ENCODE assay signal across 28 cellular contexts in the genomic region with DNA sequence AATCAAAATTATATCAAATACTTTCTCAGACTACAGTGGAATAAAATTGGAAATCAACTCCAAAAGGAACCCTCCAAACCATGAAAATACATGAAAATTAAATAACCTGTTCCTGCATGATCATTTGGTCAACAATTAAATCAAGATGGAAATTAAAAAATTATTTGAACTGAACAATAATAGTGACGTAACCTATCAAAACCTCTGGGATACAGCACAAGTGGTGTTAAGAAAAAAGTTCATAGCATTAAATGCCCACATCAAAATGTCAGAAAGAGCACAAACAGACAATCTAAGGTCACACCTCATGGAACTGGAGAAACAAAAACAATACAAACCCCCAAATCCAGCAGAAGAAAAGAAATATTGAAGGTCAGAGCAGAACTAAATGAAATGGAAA.
"Had no signal": no experiment of that assay in that cellular context is flagged by ENCODE, and none has a peak within 500 bp of the region (broad histone marks: within the 10 kb centered on the region; RNA-seq: fewer than 3 reads in every experiment).

No MANE protein-coding gene starts in this region.

- DNase-seq: colonic mucosa; cortex of kidney; dermis blood vessel endothelial cell; dorsolateral prefrontal cortex; effector CD4-positive, alpha-beta T cell; effector CD8-positive, alpha-beta T cell; effector memory CD4-positive, alpha-beta T cell; effector memory CD8-positive, alpha-beta T cell; endodermal cell; erythroblast; esophagus squamous epithelium; foreskin fibroblast; foreskin keratinocyte; foreskin melanocyte; gastrocnemius medialis; glutamatergic neuron; head of caudate nucleus; heart left ventricle; heart right ventricle had no signal

- H3K36me3 ChIP-seq: colonic mucosa, esophagus muscularis mucosa, esophagus squamous epithelium, gastrocnemius medialis, gastroesophageal sphincter, heart left ventricle, heart right ventricle had no signal

- H3K27ac ChIP-seq: colonic mucosa, coronary artery, dorsolateral prefrontal cortex, epithelial cell of prostate, esophagus muscularis mucosa, esophagus squamous epithelium, foreskin keratinocyte, gastrocnemius medialis, gastroesophageal sphincter, heart left ventricle, heart right ventricle had no signal

- H3K4me3 ChIP-seq: colonic mucosa, coronary artery, dorsolateral prefrontal cortex, esophagus muscularis mucosa, esophagus squamous epithelium, gastrocnemius medialis, gastroesophageal sphincter, heart left ventricle, heart right ventricle had no signal

- FAIRE-seq: colon, endometrium, endothelial cell of umbilical vein, frontal cortex had no signal

- H3K9me3 ChIP-seq: colonic mucosa, esophagus muscularis mucosa, esophagus squamous epithelium, gastrocnemius medialis had no signal

- ATAC-seq: effector memory CD8-positive, alpha-beta T cell; esophagus mucosa; foreskin keratinocyte; gastrocnemius medialis; gastroesophageal sphincter; heart left ventricle; heart right ventricle had no signal

- H3K4me1 ChIP-seq: colonic mucosa, esophagus muscularis mucosa, esophagus squamous epithelium, foreskin keratinocyte, gastrocnemius medialis, gastroesophageal sphincter, heart left ventricle, heart right ventricle had no signal

- H3K27me3 ChIP-seq: colonic mucosa, dorsolateral prefrontal cortex, esophagus muscularis mucosa, esophagus squamous epithelium, foreskin keratinocyte, gastrocnemius medialis, gastroesophageal sphincter, heart left ventricle, heart right ventricle had no signal
